In genomic region chr3:132981746-132982145, GRCh38 we compare ENCODE assay signal across 1 cellular context.
TF ChIP-seq lines count a peak whose summit lies in the region.

No MANE protein-coding gene starts in this region.

TF ChIP-seq in H1, 55 proteins besides CTCF, POLR2A, EP300 and RAD21:
- TF ChIP-seq GTF2F1 (IDR thresholded peaks at IDR 0.05; ENCODE audit: borderline replicate concordance, low read depth, low read length) (no peak), JUN (IDR thresholded peaks at IDR 0.05; ENCODE audit: low read depth, low read length) (no peak), TCF12 (IDR thresholded peaks at IDR 0.05; ENCODE audit: low read depth, low read length) (no peak)
- TF ChIP-seq, protein P1, sequence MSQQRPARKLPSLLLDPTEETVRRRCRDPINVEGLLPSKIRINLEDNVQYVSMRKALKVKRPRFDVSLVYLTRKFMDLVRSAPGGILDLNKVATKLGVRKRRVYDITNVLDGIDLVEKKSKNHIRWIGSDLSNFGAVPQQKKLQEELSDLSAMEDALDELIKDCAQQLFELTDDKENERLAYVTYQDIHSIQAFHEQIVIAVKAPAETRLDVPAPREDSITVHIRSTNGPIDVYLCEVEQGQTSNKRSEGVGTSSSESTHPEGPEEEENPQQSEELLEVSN (IDR thresholded peaks at IDR 0.05), result no peak
TF ChIP-seq in H1: peak in this region for 0.
